1 cellular context compared by ENCODE assay signal in genomic region chr1:15322648-15323350, GRCh38.
TF ChIP-seq lines count a peak whose summit lies in the region.

No MANE protein-coding gene starts in this region.

TF ChIP-seq in K562, 482 proteins besides CTCF, POLR2A, EP300 and RAD21 (continued from another document and continues in another):
- no peak for TF ChIP-seq ZBTB34 (CRISPR knock-in tag; IDR thresholded peaks at IDR 0.05)
- TF ChIP-seq ARID1B (IDR thresholded peaks at IDR 0.05): peak; percentile 85
- no peak for TF ChIP-seq PHF8 (IDR thresholded peaks at IDR 0.05; ENCODE audit: borderline replicate concordance, low read length)
- TF ChIP-seq ZNF778 (CRISPR knock-in tag; IDR thresholded peaks at IDR 0.05): no peak
- no peak for TF ChIP-seq ZSCAN29 (IDR thresholded peaks at IDR 0.05)
- TF ChIP-seq ZNF551 (CRISPR knock-in tag; IDR thresholded peaks at IDR 0.05): no peak
- TF ChIP-seq ZNF445 (CRISPR knock-in tag; IDR thresholded peaks at IDR 0.05; ENCODE audit: low read depth): no peak
- no peak for TF ChIP-seq HCFC1 (IDR thresholded peaks at IDR 0.05; ENCODE audit: low read depth, low read length)
- TF ChIP-seq ZNF280A (IDR thresholded peaks at IDR 0.05; ENCODE audit: low read depth, partially characterized antibody): no peak
- peak; percentile 26; the same call in 1 of the 2 replicates for TF ChIP-seq BHLHE40 (IDR thresholded peaks at IDR 0.05; ENCODE audit: low read length)
- no peak for TF ChIP-seq EP400 (IDR thresholded peaks at IDR 0.05)
- no peak for TF ChIP-seq PPARD (CRISPR knock-in tag; IDR thresholded peaks at IDR 0.05)
- TF ChIP-seq RFX7 (CRISPR knock-in tag; IDR thresholded peaks at IDR 0.05): no peak
- TF ChIP-seq CHCHD3 (CRISPR knock-in tag; IDR thresholded peaks at IDR 0.05): no peak
- no peak for TF ChIP-seq BRD9 (IDR thresholded peaks at IDR 0.05; ENCODE audit: low read depth, partially characterized antibody)
- no peak for TF ChIP-seq ZNF717 (CRISPR knock-in tag; IDR thresholded peaks at IDR 0.05)
- TF ChIP-seq MITF (IDR thresholded peaks at IDR 0.05): no peak
- no peak for TF ChIP-seq ZEB2 (IDR thresholded peaks at IDR 0.05)
- TF ChIP-seq ZNF592 (IDR thresholded peaks at IDR 0.05): peak; percentile 52
- TF ChIP-seq ATF3 (IDR thresholded peaks at IDR 0.05): peak; percentile 16; the same call in 1 of the 2 replicates
- no peak for TF ChIP-seq ATF3 (CRISPR knock-in tag; conservative IDR thresholded peaks at IDR 0.05)
- no peak for TF ChIP-seq E4F1 (CRISPR knock-in tag; IDR thresholded peaks at IDR 0.05; ENCODE audit: borderline replicate concordance)
- no peak for TF ChIP-seq YBX1 (IDR thresholded peaks at IDR 0.05)
- no peak for TF ChIP-seq NFXL1 (CRISPR knock-in tag; IDR thresholded peaks at IDR 0.05)
- no peak for TF ChIP-seq NR2C2 (CRISPR knock-in tag; IDR thresholded peaks at IDR 0.05)
- no peak for TF ChIP-seq NR2C2 (tag; IDR thresholded peaks at IDR 0.05)
- TF ChIP-seq MECOM (CRISPR knock-in tag; IDR thresholded peaks at IDR 0.05): no peak
- TF ChIP-seq MXI1 (IDR thresholded peaks at IDR 0.05; ENCODE audit: low read depth, low read length): no peak
- TF ChIP-seq FOSL1 (tag; conservative IDR thresholded peaks at IDR 0.05): 0 out of 2 replicates have a peak, but pooled peaks have one; percentile 35
- TF ChIP-seq NCOA6 (IDR thresholded peaks at IDR 0.05): no peak
- no peak for TF ChIP-seq DIDO1 (tag; IDR thresholded peaks at IDR 0.05; ENCODE audit: low read depth)
- TF ChIP-seq BRD4 (IDR thresholded peaks at IDR 0.05): no peak
- TF ChIP-seq ZNF639 (CRISPR knock-in tag; conservative IDR thresholded peaks at IDR 0.05 in 1 of 2, IDR thresholded peaks at IDR 0.05 in 1 of 2): 0 out of 4 replicates have a peak, but pooled peaks of 1 of the 2 experiments have one; percentile 47
- TF ChIP-seq MAFF (IDR thresholded peaks at IDR 0.05; ENCODE audit: low read length): no peak
- no peak for TF ChIP-seq POLR2B (IDR thresholded peaks at IDR 0.05; ENCODE audit: low read depth, partially characterized antibody)
- TF ChIP-seq ZBTB43 (CRISPR knock-in tag; IDR thresholded peaks at IDR 0.05): no peak
- no peak for TF ChIP-seq DNMT1 (IDR thresholded peaks at IDR 0.05)
- TF ChIP-seq ZNF785 (CRISPR knock-in tag; IDR thresholded peaks at IDR 0.05): no peak
- TF ChIP-seq CAMTA2 (CRISPR knock-in tag; conservative IDR thresholded peaks at IDR 0.05): no peak
- TF ChIP-seq ZBTB49 (CRISPR knock-in tag; IDR thresholded peaks at IDR 0.05; ENCODE audit: borderline replicate concordance): no peak
- TF ChIP-seq ZC3H11A (IDR thresholded peaks at IDR 0.05; ENCODE audit: low read depth, low read length): no peak
- TF ChIP-seq TEAD1 (CRISPR knock-in tag; IDR thresholded peaks at IDR 0.05): no peak
- no peak for TF ChIP-seq FOS (IDR thresholded peaks at IDR 0.05; ENCODE audit: extremely low read depth, insufficient read length)
- TF ChIP-seq KLF16 (IDR thresholded peaks at IDR 0.05): peak; percentile 71; the same call in 1 of the 2 replicates
- no peak for TF ChIP-seq NFRKB (IDR thresholded peaks at IDR 0.05; ENCODE audit: low read depth)
- no peak for TF ChIP-seq CHAMP1 (IDR thresholded peaks at IDR 0.05)
- TF ChIP-seq COPS2 (conservative IDR thresholded peaks at IDR 0.05): no peak
- no peak for TF ChIP-seq RNF2 (IDR thresholded peaks at IDR 0.05)
- TF ChIP-seq NELFE (IDR thresholded peaks at IDR 0.05; ENCODE audit: insufficient read depth, insufficient read length): no peak
- no peak for TF ChIP-seq HLTF (IDR thresholded peaks at IDR 0.05)
- TF ChIP-seq ZNF224 (CRISPR knock-in tag; IDR thresholded peaks at IDR 0.05): no peak
- no peak for TF ChIP-seq E2F3 (CRISPR knock-in tag; IDR thresholded peaks at IDR 0.05)
- TF ChIP-seq TAL1 (IDR thresholded peaks at IDR 0.05): peak; percentile 86
